Comparison of ENCODE assay signal across 9 cellular contexts in genomic region chr1:59061876-59062275, GRCh38.
DNase-seq lines count a peak whose midpoint lies in the region; ATAC-seq and TF ChIP-seq lines count a peak whose summit lies in the region.
"Had no signal": no experiment of that assay in that cellular context is flagged by ENCODE, and none has a peak within 500 bp of the region (broad histone marks: within the 10 kb centered on the region; RNA-seq: fewer than 3 reads in every experiment).

No MANE protein-coding gene starts in this region.

- TF ChIP-seq CTCF in HFFc6 (IDR thresholded peaks at IDR 0.05) (no peak), brain (conservative IDR thresholded peaks at IDR 0.05) (no peak), suprapubic skin (IDR thresholded peaks at IDR 0.05) (no peak)

- peak; percentile 94 for DNase-seq in HFFc6
- no peak for DNase-seq in left lobe of liver (ENCODE audit: low spot score)
- peak; percentile 86 to 90 for DNase-seq in suprapubic skin (ENCODE audit: low spot score in 2 of 2)
- no peak for DNase-seq in SHP77 treated with DMSO at 0.1 percent for 48 hours (lab: John Stamatoyannopoulos, UW)
- DNase-seq in NCI-H2107 (lab: John Stamatoyannopoulos, UW): no peak
- DNase-seq in HuH-7 (ENCODE audit: low spot score): no peak

- H3K4me3 ChIP-seq in suprapubic skin: peak overlapping the region; percentile 19

- 43% methylated on average over 2 of the region's 2 CpGs for whole genome bisulfite sequencing in suprapubic skin

- H3K36me3 Mint-ChIP-seq in HFFc6 (ENCODE audit: low read depth) (peaks cover 9% of the 10 kb centered on the region), brain (no peaks in the 10 kb centered on the region)

- peaks cover 23% of the 10 kb centered on the region for H3K4me1 ChIP-seq in suprapubic skin

- no peaks in the 10 kb centered on the region for H3K9me3 Mint-ChIP-seq in HFFc6
- peaks cover 0 to 8% (median 0%) of the 10 kb centered on the region in 5 experiments for H3K9me3 Mint-ChIP-seq in brain
- H3K9me3 Mint-ChIP-seq: neural crest cell had no signal

- no peaks in the 10 kb centered on the region for H3K27me3 ChIP-seq in suprapubic skin

- no peaks in the 10 kb centered on the region for H3K27me3 Mint-ChIP-seq in HFFc6 (ENCODE audit: insufficient read depth)
- H3K27me3 Mint-ChIP-seq in brain: peaks cover 12% of the 10 kb centered on the region

- H3K9me3 ChIP-seq in suprapubic skin: no peaks in the 10 kb centered on the region

- H3K4me3 Mint-ChIP-seq in HFFc6 (peak overlapping the region; percentile 90), brain (peak overlapping the region; percentile 17 to 72 (median 47))
- H3K4me3 Mint-ChIP-seq: neural crest cell had no signal

- no peaks in the 10 kb centered on the region for H3K36me3 ChIP-seq in suprapubic skin

- peaks cover 50% of the 10 kb centered on the region for H3K4me1 Mint-ChIP-seq in HFFc6 (ENCODE audit: low read depth)
- H3K4me1 Mint-ChIP-seq in brain: peaks cover 36% of the 10 kb centered on the region

- H3K27ac Mint-ChIP-seq in HFFc6 (peak overlapping the region; percentile 94), brain (peak overlapping the region in 3 of 5 experiments; percentile 27 to 81 (median 70))

- peak; percentile 57 for ATAC-seq in left lobe of liver
- ATAC-seq in HG02852 (IDR thresholded peaks at IDR 0.05; ENCODE audit: unreplicated experiment): no peak

- no peak for TF ChIP-seq EP300 in suprapubic skin (IDR thresholded peaks at IDR 0.05)

- peak in 1 of 2 donors; percentile 45 for TF ChIP-seq POLR2A in suprapubic skin (IDR thresholded peaks at IDR 0.05)

- H3K27ac ChIP-seq in suprapubic skin: peak overlapping the region; percentile 76

Comparison
In these comparisons a context has a peak if more than half of its experiments do, and no peak if none do; other contexts are left out.
1. DNase-seq: peak in HFFc6 (single experiment) and suprapubic skin (2 of 2); none in left lobe of liver (single experiment), SHP77 treated with DMSO at 0.1 percent for 48 hours (single experiment), NCI-H2107 (single experiment) and HuH-7 (single experiment).